8 cellular contexts compared by ENCODE assay signal in genomic region chr2:239401450-239402227, GRCh38. TPM values are rescaled to one million over a fixed set of nuclear protein-coding genes. Genes with fewer than 3 reads are reported as not detected.
DNase-seq lines count a peak whose midpoint lies in the region; FAIRE-seq and TF ChIP-seq lines count a peak whose summit lies in the region.

No MANE protein-coding gene starts in this region.

- H3K27ac ChIP-seq in neutrophil = peak overlapping the region; percentile 97
- H3K27ac ChIP-seq in subcutaneous abdominal adipose tissue (ENCODE audit: low read depth, low read length) = peak overlapping the region; percentile 98

- H3K27me3 ChIP-seq in MG63 = no peaks in the 10 kb centered on the region
- H3K27me3 ChIP-seq in neutrophil = no peaks in the 10 kb centered on the region
- H3K27me3 ChIP-seq in subcutaneous abdominal adipose tissue (ENCODE audit: control insufficient read depth in 5 of 5, insufficient read depth in 4 of 5, low read length in 5 of 5) = no peaks in the 10 kb centered on the region

- peak overlapping the region; percentile 83 for H3K4me3 ChIP-seq in MG63
- peak overlapping the region; percentile 89 to 100 for H3K4me3 ChIP-seq in neutrophil (ENCODE audit: low read depth in 1 of 2, low read length in 1 of 2)
- H3K4me3 ChIP-seq in subcutaneous abdominal adipose tissue (ENCODE audit: low read depth in 1 of 5, low read length in 5 of 5) = peak overlapping the region; percentile 54 to 97 (median 87)

- H3K9ac ChIP-seq in subcutaneous abdominal adipose tissue (ENCODE audit: low read length in 5 of 5) = peak overlapping the region; percentile 48 to 99 (median 98)

- H3K9me3 ChIP-seq in MG63 (no peaks in the 10 kb centered on the region), neutrophil (no peaks in the 10 kb centered on the region), subcutaneous abdominal adipose tissue (ENCODE audit: control insufficient read depth in 5 of 5, low read length in 5 of 5) (no peaks in the 10 kb centered on the region)

- H3K36me3 ChIP-seq in MG63 = no peaks in the 10 kb centered on the region
- H3K36me3 ChIP-seq in neutrophil = no peaks in the 10 kb centered on the region
- H3K36me3 ChIP-seq in subcutaneous abdominal adipose tissue (ENCODE audit: control insufficient read depth in 5 of 5, insufficient read depth in 5 of 5, low read length in 5 of 5) = no peaks in the 10 kb centered on the region

- DNase-seq in GM04504 (ENCODE audit: low read depth) (peak; percentile 85), HCEC 1CT (peak; percentile 90), MG63 (peak; percentile 92), frontal cortex (ENCODE audit: low spot score in 2 of 2) (peak; percentile 96)
- DNase-seq in activated naive CD4-positive, alpha-beta T cell (lab: John Stamatoyannopoulos, UW) = peak; percentile 90 to 98 (median 94)

- peak; percentile 100 for TF ChIP-seq POLR2A in Raji (IDR thresholded peaks at IDR 0.05; ENCODE audit: insufficient read depth, low read depth, low read length)

- H3K4me1 ChIP-seq in neutrophil (ENCODE audit: control insufficient read depth in 1 of 2, insufficient read depth in 1 of 2, low read depth in 1 of 2, low read length in 1 of 2) (peaks cover 21 to 28% of the 10 kb centered on the region in 2 experiments), subcutaneous abdominal adipose tissue (ENCODE audit: control insufficient read depth in 5 of 5, insufficient read depth in 5 of 5, low read length in 5 of 5) (peaks cover 0 to 27% (median 24%) of the 10 kb centered on the region in 5 donors)

- no peak for FAIRE-seq in frontal cortex (lab: Jason Lieb, UNC)

- TF ChIP-seq CTCF in neutrophil (IDR thresholded peaks at IDR 0.05) = no peak

RNA-seq across cellular contexts. Expression of gene HDAC4, which starts 0.8 kb away (rescaled TPM):
- total RNA-seq in MG63 (2014; rRNA removed; shearing (Covaris generic); ENCODE audit: low replicate concordance) = 5.2 and 27.3 TPM in 2 replicates
- 20.4 TPM for total RNA-seq in frontal cortex

Comparison
In these comparisons a context has a peak if more than half of its experiments do, and no peak if none do; other contexts are left out.
1. Peak in every context shown above with its lines: DNase-seq, H3K4me3 ChIP-seq and H3K27ac ChIP-seq.